Comparison of ENCODE assay signal across 8 cellular contexts in genomic region chr6:3848380-3848779, GRCh38.
DNase-seq lines count a peak whose midpoint lies in the region; ATAC-seq lines count a peak whose summit lies in the region.

No MANE protein-coding gene starts in this region.

- ATAC-seq in stimulated activated naive CD8-positive, alpha-beta T cell treated with anti-CD3 and anti-CD28 coated beads, Interleukin-15, Interleukin-2, amounts not matched to agents 100 U/mL and 50 U/mL, for 24 hours, result no peak
- ATAC-seq in HG02840 (IDR thresholded peaks at IDR 0.05; ENCODE audit: low FRiP score, unreplicated experiment), result no peak

- peak overlapping the region in 1 of 2 donors; percentile 58 for H3K27ac ChIP-seq in mucosa of rectum (ENCODE audit: low read depth in 2 of 2, low read length in 2 of 2)

- H3K9me3 Mint-ChIP-seq in stimulated activated naive CD8-positive, alpha-beta T cell treated with anti-CD3 and anti-CD28 coated beads, Interleukin-15, Interleukin-2, amounts not matched to agents 100 ng/mL and 50 ng/mL, for 24 hours, result no peaks in the 10 kb centered on the region

- peaks cover 29% of the 10 kb centered on the region for H3K4me1 Mint-ChIP-seq in stimulated activated naive CD8-positive, alpha-beta T cell treated with anti-CD3 and anti-CD28 coated beads, Interleukin-15, Interleukin-2, amounts not matched to agents 100 ng/mL and 50 ng/mL, for 24 hours (ENCODE audit: low read depth)

- peak overlapping the region; percentile 72 for H3K4me3 Mint-ChIP-seq in stimulated activated naive CD8-positive, alpha-beta T cell treated with anti-CD3 and anti-CD28 coated beads, Interleukin-15, Interleukin-2, amounts not matched to agents 100 ng/mL and 50 ng/mL, for 24 hours

- no peaks in the 10 kb centered on the region for H3K27me3 ChIP-seq in mucosa of rectum (ENCODE audit: control insufficient read depth in 2 of 2, insufficient read depth in 2 of 2, low read length in 2 of 2)

- peaks cover 0 to 5% of the 10 kb centered on the region in 2 donors for H3K4me1 ChIP-seq in mucosa of rectum (ENCODE audit: control insufficient read depth in 2 of 2, insufficient read depth in 2 of 2, low read length in 2 of 2)

- peaks cover 7% of the 10 kb centered on the region for H3K36me3 Mint-ChIP-seq in stimulated activated naive CD8-positive, alpha-beta T cell treated with anti-CD3 and anti-CD28 coated beads, Interleukin-15, Interleukin-2, amounts not matched to agents 100 ng/mL and 50 ng/mL, for 24 hours (ENCODE audit: low read depth)

- peak overlapping the region; percentile 74 for H3K27ac Mint-ChIP-seq in stimulated activated naive CD8-positive, alpha-beta T cell treated with anti-CD3 and anti-CD28 coated beads, Interleukin-15, Interleukin-2, amounts not matched to agents 100 ng/mL and 50 ng/mL, for 24 hours

- no peaks in the 10 kb centered on the region for H3K36me3 ChIP-seq in mucosa of rectum (ENCODE audit: control insufficient read depth in 2 of 2, insufficient read depth in 2 of 2, low read length in 2 of 2)

- no peaks in the 10 kb centered on the region for H3K27me3 Mint-ChIP-seq in stimulated activated naive CD8-positive, alpha-beta T cell treated with anti-CD3 and anti-CD28 coated beads, Interleukin-15, Interleukin-2, amounts not matched to agents 100 ng/mL and 50 ng/mL, for 24 hours

- no peaks in the 10 kb centered on the region for H3K9me3 ChIP-seq in mucosa of rectum (ENCODE audit: control insufficient read depth in 2 of 2, low read length in 2 of 2)

- peak overlapping the region in 1 of 2 donors; percentile 26 for H3K9ac ChIP-seq in mucosa of rectum (ENCODE audit: low read depth in 1 of 2, low read length in 2 of 2)

- peak overlapping the region; percentile 49 to 62 for H3K4me3 ChIP-seq in mucosa of rectum (ENCODE audit: low read length in 2 of 2)

- DNase-seq in stimulated activated naive CD8-positive, alpha-beta T cell treated with anti-CD3 and anti-CD28 coated beads, Interleukin-15, Interleukin-2, amounts not matched to agents 100 U/mL and 50 U/mL, for 24 hours, result no peak
- peak; percentile 16 for DNase-seq in cerebellar cortex (ENCODE audit: low spot score)
- DNase-seq in NCI-H2081 (lab: John Stamatoyannopoulos, UW), result no peak
- DNase-seq in amygdala (lab: John Stamatoyannopoulos, UW), result no peak
- DNase-seq in activated CD4-positive, CD25-positive, alpha-beta regulatory T cell treated with anti-CD3 and anti-CD28 coated beads, Interleukin-2, amount 50 U/mL, for 72 hours, result no peak
